ENCODE assay signal across 11 cellular contexts in genomic region chr15:85752591-85752990, GRCh38. TPM values are rescaled to one million over a fixed set of nuclear protein-coding genes. Genes with fewer than 3 reads are reported as not detected.
A peak's percentile ranks its signal among the peaks of the same experiment; 100 is the strongest.
DNase-seq lines count a peak whose midpoint lies in the region; ATAC-seq and TF ChIP-seq lines count a peak whose summit lies in the region.
"Had no signal": no experiment of that assay in that cellular context is flagged by ENCODE, and none has a peak within 500 bp of the region (broad histone marks: within the 10 kb centered on the region; RNA-seq: fewer than 3 reads in every experiment).

No MANE protein-coding gene starts in this region.

- H3K9ac ChIP-seq in subcutaneous abdominal adipose tissue (ENCODE audit: low read length in 5 of 5) = no peak overlapping the region
- H3K9ac ChIP-seq: BLaER1, parathyroid adenoma had no signal

- no peak for TF ChIP-seq CTCF in WTC11 (IDR thresholded peaks at IDR 0.05)

- no peaks in the 10 kb centered on the region for H3K9me3 ChIP-seq in subcutaneous abdominal adipose tissue (ENCODE audit: control insufficient read depth in 5 of 5, low read length in 5 of 5)
- H3K9me3 ChIP-seq: BLaER1 had no signal

- H3K27me3 ChIP-seq in subcutaneous abdominal adipose tissue (ENCODE audit: control insufficient read depth in 5 of 5, insufficient read depth in 4 of 5, low read length in 5 of 5) = no peaks in the 10 kb centered on the region
- H3K27me3 ChIP-seq: BLaER1 had no signal

- no peak overlapping the region for H3K4me3 ChIP-seq in subcutaneous abdominal adipose tissue (ENCODE audit: low read depth in 1 of 5, low read length in 5 of 5)
- H3K4me3 ChIP-seq: BLaER1 had no signal

- H3K4me1 Mint-ChIP-seq in activated naive CD4-positive, alpha-beta T cell treated with anti-CD3 and anti-CD28 coated beads, Interleukin-2, amount 50 U/mL, for 24 hours = peaks cover 32% of the 10 kb centered on the region
- peaks cover 62% of the 10 kb centered on the region for H3K4me1 Mint-ChIP-seq in WTC11
- peaks cover 18% of the 10 kb centered on the region in 2 donors for H3K4me1 Mint-ChIP-seq in immature natural killer cell

- H3K36me3 ChIP-seq in subcutaneous abdominal adipose tissue (ENCODE audit: control insufficient read depth in 5 of 5, insufficient read depth in 5 of 5, low read length in 5 of 5) = peaks cover 0 to 18% (median 13%) of the 10 kb centered on the region in 5 donors

- peak overlapping the region; percentile 54 for H3K4me3 Mint-ChIP-seq in activated naive CD4-positive, alpha-beta T cell treated with anti-CD3 and anti-CD28 coated beads, Interleukin-2, amount 50 U/mL, for 24 hours
- peak overlapping the region; percentile 35; the same call in 1 of the 2 replicates for H3K4me3 Mint-ChIP-seq in WTC11
- no peak overlapping the region for H3K4me3 Mint-ChIP-seq in immature natural killer cell

- H3K27me3 Mint-ChIP-seq in activated naive CD4-positive, alpha-beta T cell treated with anti-CD3 and anti-CD28 coated beads, Interleukin-2, amount 50 U/mL, for 24 hours = no peaks in the 10 kb centered on the region
- H3K27me3 Mint-ChIP-seq in WTC11 (ENCODE audit: low read depth) (no peaks in the 10 kb centered on the region), immature natural killer cell (ENCODE audit: low read depth in 3 of 3) (peaks cover 4 to 19% (median 5%) of the 10 kb centered on the region in 3 donors)

- POLR2A ChIA-PET in WTC11 (lab: Charles Lee) = interaction anchor here (0.5 to 2.0 kb wide), 3 partner anchors 11 to 306 kb away, joined by 5 to 12 read pairs (median 6); no protein-coding TSS in a partner anchor

- H3K27ac Mint-ChIP-seq in activated naive CD4-positive, alpha-beta T cell treated with anti-CD3 and anti-CD28 coated beads, Interleukin-2, amount 50 U/mL, for 24 hours = peak overlapping the region; percentile 65
- H3K27ac Mint-ChIP-seq in WTC11 (peak overlapping the region; percentile 87), immature natural killer cell (peak overlapping the region in 4 of 6 donors; percentile 53 to 85 (median 75))

- CTCF ChIA-PET in WTC11 (lab: Charles Lee) = interaction anchor here (0.6 to 2.7 kb wide), 11 partner anchors 11 to 106 kb away, joined by 3 to 18 read pairs (median 3); no protein-coding TSS in a partner anchor

- ATAC-seq in WTC11 = no peak

- peaks cover 8 to 92% (median 75%) of the 10 kb centered on the region in 5 donors for H3K4me1 ChIP-seq in subcutaneous abdominal adipose tissue (ENCODE audit: control insufficient read depth in 5 of 5, insufficient read depth in 5 of 5, low read length in 5 of 5)
- H3K4me1 ChIP-seq: parathyroid adenoma had no signal

- DNase-seq in activated naive CD4-positive, alpha-beta T cell (lab: John Stamatoyannopoulos, UW) = no peak
- DNase-seq in WTC11 (ENCODE audit: low spot score) (peak; percentile 35), immature natural killer cell (no peak), superior temporal gyrus (ENCODE audit: extremely low spot score) (no peak), DMS53 treated with DMSO at 0.1 percent for 48 hours (lab: John Stamatoyannopoulos, UW; ENCODE audit: unreplicated experiment) (no peak), NCI-H146 treated with DMSO at 0.1 percent for 48 hours (lab: John Stamatoyannopoulos, UW; ENCODE audit: unreplicated experiment) (no peak)
- DNase-seq: NCI-H446 treated with DMSO at 0.1 percent for 48 hours had no signal

- peaks cover 4% of the 10 kb centered on the region for H3K36me3 Mint-ChIP-seq in activated naive CD4-positive, alpha-beta T cell treated with anti-CD3 and anti-CD28 coated beads, Interleukin-2, amount 50 U/mL, for 24 hours
- H3K36me3 Mint-ChIP-seq in WTC11 (peaks cover 10% of the 10 kb centered on the region; the same call in 1 of the 2 replicates), immature natural killer cell (peaks cover 0 to 4% (median 3%) of the 10 kb centered on the region in 3 donors)

- H3K27ac ChIP-seq in subcutaneous abdominal adipose tissue (ENCODE audit: low read depth, low read length) = peak overlapping the region; percentile 85
- H3K27ac ChIP-seq: BLaER1, parathyroid adenoma had no signal

- H3K9me3 Mint-ChIP-seq in activated naive CD4-positive, alpha-beta T cell treated with anti-CD3 and anti-CD28 coated beads, Interleukin-2, amount 50 U/mL, for 24 hours = no peaks in the 10 kb centered on the region
- no peaks in the 10 kb centered on the region for H3K9me3 Mint-ChIP-seq in WTC11
- no peaks in the 10 kb centered on the region for H3K9me3 Mint-ChIP-seq in immature natural killer cell

TF ChIP-seq in WTC11, 78 proteins besides CTCF, POLR2A, EP300 and RAD21 (continues in another document):
- TF ChIP-seq, protein P1, sequence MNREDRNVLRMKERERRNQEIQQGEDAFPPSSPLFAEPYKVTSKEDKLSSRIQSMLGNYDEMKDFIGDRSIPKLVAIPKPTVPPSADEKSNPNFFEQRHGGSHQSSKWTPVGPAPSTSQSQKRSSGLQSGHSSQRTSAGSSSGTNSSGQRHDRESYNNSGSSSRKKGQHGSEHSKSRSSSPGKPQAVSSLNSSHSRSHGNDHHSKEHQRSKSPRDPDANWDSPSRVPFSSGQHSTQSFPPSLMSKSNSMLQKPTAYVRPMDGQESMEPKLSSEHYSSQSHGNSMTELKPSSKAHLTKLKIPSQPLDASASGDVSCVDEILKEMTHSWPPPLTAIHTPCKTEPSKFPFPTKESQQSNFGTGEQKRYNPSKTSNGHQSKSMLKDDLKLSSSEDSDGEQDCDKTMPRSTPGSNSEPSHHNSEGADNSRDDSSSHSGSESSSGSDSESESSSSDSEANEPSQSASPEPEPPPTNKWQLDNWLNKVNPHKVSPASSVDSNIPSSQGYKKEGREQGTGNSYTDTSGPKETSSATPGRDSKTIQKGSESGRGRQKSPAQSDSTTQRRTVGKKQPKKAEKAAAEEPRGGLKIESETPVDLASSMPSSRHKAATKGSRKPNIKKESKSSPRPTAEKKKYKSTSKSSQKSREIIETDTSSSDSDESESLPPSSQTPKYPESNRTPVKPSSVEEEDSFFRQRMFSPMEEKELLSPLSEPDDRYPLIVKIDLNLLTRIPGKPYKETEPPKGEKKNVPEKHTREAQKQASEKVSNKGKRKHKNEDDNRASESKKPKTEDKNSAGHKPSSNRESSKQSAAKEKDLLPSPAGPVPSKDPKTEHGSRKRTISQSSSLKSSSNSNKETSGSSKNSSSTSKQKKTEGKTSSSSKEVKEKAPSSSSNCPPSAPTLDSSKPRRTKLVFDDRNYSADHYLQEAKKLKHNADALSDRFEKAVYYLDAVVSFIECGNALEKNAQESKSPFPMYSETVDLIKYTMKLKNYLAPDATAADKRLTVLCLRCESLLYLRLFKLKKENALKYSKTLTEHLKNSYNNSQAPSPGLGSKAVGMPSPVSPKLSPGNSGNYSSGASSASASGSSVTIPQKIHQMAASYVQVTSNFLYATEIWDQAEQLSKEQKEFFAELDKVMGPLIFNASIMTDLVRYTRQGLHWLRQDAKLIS (CRISPR knock-in tag; IDR thresholded peaks at IDR 0.05; ENCODE audit: borderline replicate concordance) = no peak
- TF ChIP-seq, protein P2, sequence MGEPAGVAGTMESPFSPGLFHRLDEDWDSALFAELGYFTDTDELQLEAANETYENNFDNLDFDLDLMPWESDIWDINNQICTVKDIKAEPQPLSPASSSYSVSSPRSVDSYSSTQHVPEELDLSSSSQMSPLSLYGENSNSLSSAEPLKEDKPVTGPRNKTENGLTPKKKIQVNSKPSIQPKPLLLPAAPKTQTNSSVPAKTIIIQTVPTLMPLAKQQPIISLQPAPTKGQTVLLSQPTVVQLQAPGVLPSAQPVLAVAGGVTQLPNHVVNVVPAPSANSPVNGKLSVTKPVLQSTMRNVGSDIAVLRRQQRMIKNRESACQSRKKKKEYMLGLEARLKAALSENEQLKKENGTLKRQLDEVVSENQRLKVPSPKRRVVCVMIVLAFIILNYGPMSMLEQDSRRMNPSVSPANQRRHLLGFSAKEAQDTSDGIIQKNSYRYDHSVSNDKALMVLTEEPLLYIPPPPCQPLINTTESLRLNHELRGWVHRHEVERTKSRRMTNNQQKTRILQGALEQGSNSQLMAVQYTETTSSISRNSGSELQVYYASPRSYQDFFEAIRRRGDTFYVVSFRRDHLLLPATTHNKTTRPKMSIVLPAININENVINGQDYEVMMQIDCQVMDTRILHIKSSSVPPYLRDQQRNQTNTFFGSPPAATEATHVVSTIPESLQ (CRISPR knock-in tag; IDR thresholded peaks at IDR 0.05) = no peak
- TF ChIP-seq ZNF317 (CRISPR knock-in tag; IDR thresholded peaks at IDR 0.05; ENCODE audit: borderline replicate concordance, low read depth) (no peak), ETV6 (CRISPR knock-in tag; IDR thresholded peaks at IDR 0.05) (no peak), NFE2L1 (CRISPR knock-in tag; IDR thresholded peaks at IDR 0.05) (no peak), ZNF532 (CRISPR knock-in tag; IDR thresholded peaks at IDR 0.05; ENCODE audit: borderline replicate concordance) (no peak), FOXP1 (CRISPR knock-in tag; IDR thresholded peaks at IDR 0.05; ENCODE audit: borderline replicate concordance) (no peak)

RNA-seq across cellular contexts. Expression of gene KLHL25, which starts 42.1 kb away (rescaled TPM):
- 14.1 to 15.8 TPM (median 15.0 TPM) in 3 replicates for total RNA-seq in WTC11 (2021)
- polyA plus RNA-seq in immature natural killer cell = 1 to 10 TPM in 2 of 3 donors, not detected in 1; 1.2 to 2.6 TPM

Comparison
In these comparisons a context has a peak if more than half of its experiments do, and no peak if none do; other contexts are left out.
1. H3K4me3 Mint-ChIP-seq: peak in activated naive CD4-positive, alpha-beta T cell treated with anti-CD3 and anti-CD28 coated beads, Interleukin-2, amount 50 U/mL, for 24 hours (single experiment) and WTC11 (single experiment); none in immature natural killer cell (0 of 5).
2. Peak in every context shown above with its lines, with median percentiles within 50 percentile points of each other: H3K27ac Mint-ChIP-seq.